27 cellular contexts compared by ENCODE assay signal in the genomic region with DNA sequence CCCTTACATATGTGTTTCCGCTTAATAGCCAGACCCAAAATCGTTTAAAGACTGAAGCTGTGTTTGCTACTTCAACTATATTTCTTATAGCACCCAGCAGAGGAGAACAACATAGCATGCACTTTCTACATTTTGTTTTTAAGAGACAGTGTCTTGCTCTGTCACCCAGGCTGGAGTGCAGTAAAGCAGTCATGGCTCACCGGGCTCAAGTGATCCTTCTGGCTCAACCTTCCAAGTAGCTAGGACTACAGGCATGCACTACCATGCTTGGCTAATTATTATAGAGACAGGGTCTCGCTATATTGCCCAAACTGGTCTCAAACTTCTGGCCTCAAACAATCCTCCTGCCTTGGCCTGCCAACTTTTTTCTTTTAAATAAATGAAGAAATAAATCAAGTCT.
"Had no signal": no experiment of that assay in that cellular context is flagged by ENCODE, and none has a peak within 500 bp of the region (broad histone marks: within the 10 kb centered on the region; RNA-seq: fewer than 3 reads in every experiment).

No MANE protein-coding gene starts in this region.

- DNase-seq: activated B cell treated with CpG ODN at 0.5 μM for 24 hours; activated CD4-positive, alpha-beta T cell treated with anti-CD3 and anti-CD28 coated beads for 36 hours; activated CD4-positive, alpha-beta T cell treated with anti-CD3 and anti-CD28 coated beads, Interleukin-2, amount 50 U/mL, for 48 hours; activated CD8-positive, alpha-beta memory T cell treated with anti-CD3 and anti-CD28 coated beads, Interleukin-2, amount 50 U/mL, for 48 hours; activated naive CD4-positive, alpha-beta T cell treated with Interleukin-2 at 50 U/mL for 16 hours; activated naive CD8-positive, alpha-beta T cell treated with anti-CD3 and anti-CD28 coated beads for 36 hours; activated T-cell treated with anti-CD3 and anti-CD28 coated beads, Interleukin-2, amount 50 U/mL, for 4 hours; amniotic stem cell; colonic mucosa; dorsolateral prefrontal cortex; gastrocnemius medialis; head of caudate nucleus; left lung; midbrain; natural killer cell; ovary; spleen; stimulated activated CD4-positive, alpha-beta T cell treated with anti-CD3 and anti-CD28 coated beads, Interleukin-4, amount 100 ng/mL, for 1 hour; stimulated activated naive CD4-positive, alpha-beta T cell; T1000 had no signal

- H3K27me3 ChIP-seq: breast epithelium, colonic mucosa, dorsolateral prefrontal cortex, esophagus muscularis mucosa, gastrocnemius medialis, left lung, neutrophil, ovary, right atrium auricular region, spleen had no signal

- H3K9me3 ChIP-seq: breast epithelium, colonic mucosa, esophagus muscularis mucosa, gastrocnemius medialis, left lung, neutrophil, ovary, prostate gland, thoracic aorta had no signal

- ATAC-seq: activated CD4-positive, alpha-beta T cell treated with anti-CD3 and anti-CD28 coated beads for 36 hours; activated T-cell treated with anti-CD3 and anti-CD28 coated beads, Interleukin-2, amount 50 U/mL, for 4 hours; gastrocnemius medialis; left lung; natural killer cell had no signal

- H3K36me3 ChIP-seq: breast epithelium, colonic mucosa, esophagus muscularis mucosa, gastrocnemius medialis, neutrophil, ovary, prostate gland, right atrium auricular region, thoracic aorta had no signal

- H3K4me1 ChIP-seq: colonic mucosa had no signal

- H3K27ac ChIP-seq: colonic mucosa, dorsolateral prefrontal cortex, esophagus muscularis mucosa, left lung, neutrophil, ovary, right atrium auricular region, spleen had no signal

- H3K4me3 ChIP-seq: breast epithelium, colonic mucosa, dorsolateral prefrontal cortex, esophagus muscularis mucosa, gastrocnemius medialis, left lung, lung, ovary, prostate gland, right atrium auricular region, spleen, thoracic aorta had no signal
